In genomic region chr16:30697264-30698138, GRCh38 we compare ENCODE assay signal across 8 cellular contexts. TPM values are rescaled to one million over a fixed set of nuclear protein-coding genes. Genes with fewer than 3 reads are reported as not detected.
A peak's percentile ranks its signal among the peaks of the same experiment; 100 is the strongest.
DNase-seq lines count a peak whose midpoint lies in the region; ATAC-seq, FAIRE-seq and TF ChIP-seq lines count a peak whose summit lies in the region.

No MANE protein-coding gene starts in this region.

- H3K9ac ChIP-seq in K562 (ENCODE audit: insufficient read depth in 1 of 2, low read depth in 2 of 2, low read length in 2 of 2), result peak overlapping the region; percentile 99 to 100
- H3K9ac ChIP-seq in keratinocyte (ENCODE audit: control insufficient read depth, extremely low read depth, insufficient read depth, low read length), result peak overlapping the region; percentile 94

- H3K4me3 Mint-ChIP-seq in activated naive CD4-positive, alpha-beta T cell treated with anti-CD3 and anti-CD28 coated beads for 36 hours, result peak overlapping the region; percentile 94
- H3K4me3 Mint-ChIP-seq in stimulated activated naive B cell treated with anti-CD40 and anti-IgM and Interleukin-4, amounts not matched to agents 10 μg/mL and 1 μg/mL and 100 μg/mL, for 72 hours, result peak overlapping the region; percentile 95 to 98

- peak; percentile 95 for FAIRE-seq in K562 (lab: Jason Lieb, UNC)
- FAIRE-seq in keratinocyte (lab: Jason Lieb, UNC), result no peak

- no peaks in the 10 kb centered on the region for H3K9me1 ChIP-seq in K562 (ENCODE audit: control insufficient read depth, insufficient read depth, low read length)
- no peaks in the 10 kb centered on the region for H3K9me1 ChIP-seq in keratinocyte (ENCODE audit: control insufficient read depth, extremely low read depth, insufficient read depth, low read length)

- 0 out of 2 replicates have a peak, but pooled peaks cover 7% of the 10 kb centered on the region for H4K20me1 ChIP-seq in K562 (replicated peaks; ENCODE audit: control insufficient read depth, insufficient read depth, low read length)
- H4K20me1 ChIP-seq in keratinocyte (ENCODE audit: control insufficient read depth, extremely low read depth, insufficient read depth, low read length), result no peaks in the 10 kb centered on the region

- in situ Hi-C loops in K562 (cut with MboI), result no loop called here

- TF ChIP-seq RAD21 in K562 (CRISPR knock-in tag; conservative IDR thresholded peaks at IDR 0.05 in 1 of 2, IDR thresholded peaks at IDR 0.05 in 1 of 2), result no peak

- H3K36me3 ChIP-seq in K562 (ENCODE audit: control insufficient read depth, insufficient read depth, low read length) (peaks cover 30% of the 10 kb centered on the region), keratinocyte (ENCODE audit: control insufficient read depth in 2 of 2, extremely low read depth in 1 of 2, insufficient read depth in 2 of 2, low read length in 2 of 2) (peaks cover 6 to 13% of the 10 kb centered on the region in 2 experiments)

- peaks cover 37% of the 10 kb centered on the region for H3K79me2 ChIP-seq in K562 (ENCODE audit: control insufficient read depth, insufficient read depth, low read length)
- peaks cover 33% of the 10 kb centered on the region for H3K79me2 ChIP-seq in keratinocyte (ENCODE audit: control insufficient read depth, insufficient read depth, low read length)

- H3K27ac Mint-ChIP-seq in activated naive CD4-positive, alpha-beta T cell treated with anti-CD3 and anti-CD28 coated beads for 36 hours, result peak overlapping the region; percentile 99
- peak overlapping the region; percentile 100 for H3K27ac Mint-ChIP-seq in stimulated activated naive B cell treated with anti-CD40 and anti-IgM and Interleukin-4, amounts not matched to agents 10 μg/mL and 1 μg/mL and 100 μg/mL, for 72 hours

- H3K27me3 ChIP-seq in K562 (ENCODE audit: control insufficient read depth in 2 of 2, insufficient read depth in 2 of 2, low read length in 2 of 2) (no peaks in the 10 kb centered on the region), keratinocyte (ENCODE audit: control insufficient read depth, extremely low read depth, insufficient read depth, low read length) (no peaks in the 10 kb centered on the region)

- peak overlapping the region; percentile 95 for H3K4me2 ChIP-seq in K562 (ENCODE audit: insufficient read depth, low read length)
- H3K4me2 ChIP-seq in keratinocyte (ENCODE audit: control insufficient read depth, extremely low read depth, insufficient read depth, low read depth, low read length), result peak overlapping the region; percentile 93

- H3K27me3 Mint-ChIP-seq in activated naive CD4-positive, alpha-beta T cell treated with anti-CD3 and anti-CD28 coated beads for 36 hours (ENCODE audit: low read depth), result no peaks in the 10 kb centered on the region
- H3K27me3 Mint-ChIP-seq in stimulated activated naive B cell treated with anti-CD40 and anti-IgM and Interleukin-4, amounts not matched to agents 10 μg/mL and 1 μg/mL and 100 μg/mL, for 72 hours, result no peaks in the 10 kb centered on the region

- TSS peak; percentile 76 for BruUV-seq in K562 (replicated peaks; lab: Mats Ljungman, UMichigan)

- dilution Hi-C loops in keratinocyte (cut with MboI; ENCODE audit: extremely low pct_ligation_motif_present, low sequenced_read_pairs), result no loop called here

- no peak for TF ChIP-seq CTCF in HFF-Myc (IDR thresholded peaks at IDR 0.05; ENCODE audit: low read depth, low read length, missing control alignments)
- TF ChIP-seq CTCF in K562 (IDR thresholded peaks at IDR 0.05 in 2 of 3, conservative IDR thresholded peaks at IDR 0.05 in 1 of 3; ENCODE audit: insufficient read depth in 2 of 3, low read depth in 1 of 3, low read length in 3 of 3), result no peak
- no peak for TF ChIP-seq CTCF in keratinocyte (optimal IDR thresholded peaks at IDR 0.05 in 1 of 3, IDR thresholded peaks at IDR 0.05 in 1 of 3, conservative IDR thresholded peaks at IDR 0.05 in 1 of 3; ENCODE audit: extremely low read depth in 1 of 3, insufficient read depth in 2 of 3, low read length in 3 of 3)

- intact Hi-C loops in activated naive CD4-positive, alpha-beta T cell treated with anti-CD3 and anti-CD28 coated beads for 36 hours (cut with micrococcal nuclease), result loop anchor here (1.0 to 10.0 kb wide), 13 partner anchors 17 to 762 kb away; partner anchors contain the start of genes ARMC5, CFAP119, FBRS and PHKG2
- intact Hi-C loops in K562 (cut with micrococcal nuclease), result loop anchor here (2.0 to 10.0 kb wide), 3 partner anchors 39 to 163 kb away; partner anchors contain the start of genes FBRS and ZNF747

- POLR2A ChIA-PET in K562 (lab: Yijun Ruan, JAX), result interaction anchor here (0.6 to 1.8 kb wide), 10 partner anchors 8 to 267 kb away, joined by 3 to 5 read pairs (median 3); partner anchors contain the start of gene PRR14

- H3K36me3 Mint-ChIP-seq in activated naive CD4-positive, alpha-beta T cell treated with anti-CD3 and anti-CD28 coated beads for 36 hours (ENCODE audit: low read depth), result peaks cover 23% of the 10 kb centered on the region
- peaks cover 10 to 26% of the 10 kb centered on the region in 2 donors for H3K36me3 Mint-ChIP-seq in stimulated activated naive B cell treated with anti-CD40 and anti-IgM and Interleukin-4, amounts not matched to agents 10 μg/mL and 1 μg/mL and 100 μg/mL, for 72 hours

- H3K4me1 Mint-ChIP-seq in activated naive CD4-positive, alpha-beta T cell treated with anti-CD3 and anti-CD28 coated beads for 36 hours (ENCODE audit: low read depth), result peaks cover 35% of the 10 kb centered on the region
- peaks cover 29 to 46% of the 10 kb centered on the region in 2 donors for H3K4me1 Mint-ChIP-seq in stimulated activated naive B cell treated with anti-CD40 and anti-IgM and Interleukin-4, amounts not matched to agents 10 μg/mL and 1 μg/mL and 100 μg/mL, for 72 hours

- H2AFZ ChIP-seq in K562 (ENCODE audit: low read depth, low read length) (peak overlapping the region; percentile 99), keratinocyte (ENCODE audit: control insufficient read depth, low read length) (peak overlapping the region; percentile 95)

- H3K9me3 ChIP-seq in K562 (replicated peaks; ENCODE audit: control insufficient read depth, insufficient read depth, low read depth, low read length) (no peaks in the 10 kb centered on the region), keratinocyte (ENCODE audit: control insufficient read depth, low read depth, low read length) (no peaks in the 10 kb centered on the region)

- H3K27ac ChIP-seq in K562 (ENCODE audit: extremely low read depth, low read depth, low read length) (peak overlapping the region; percentile 100), keratinocyte (ENCODE audit: control insufficient read depth, insufficient read depth, low read length) (peak overlapping the region; percentile 93)

- no peak for DNase-seq in activated naive CD4-positive, alpha-beta T cell treated with anti-CD3 and anti-CD28 coated beads for 36 hours
- DNase-seq in activated naive CD4-positive, alpha-beta T cell treated with anti-CD3 and anti-CD28 coated beads, Interleukin-2, amount 50 U/mL, for 16 hours, result no peak
- DNase-seq in HFF-Myc (ENCODE audit: extremely low read depth, low read depth), result no peak
- DNase-seq in NCI-H2029 treated with DMSO at 0.1 percent for 48 hours (lab: John Stamatoyannopoulos, UW), result peak; percentile 84
- DNase-seq in K562 (ENCODE audit: extremely low read depth in 1 of 4, low spot score in 3 of 4), result peak; percentile 27 to 91 (median 86)
- DNase-seq in keratinocyte (ENCODE audit: low read depth, low spot score), result no peak
- DNase-seq in stimulated activated naive B cell treated with anti-CD40 and anti-IgM and Interleukin-4, amounts not matched to agents 10 μg/mL and 1 μg/mL and 100 μg/mL, for 72 hours, result no peak
- no peak for DNase-seq in NCI-H128 (lab: John Stamatoyannopoulos, UW; ENCODE audit: unreplicated experiment)

- peaks cover 27 to 29% of the 10 kb centered on the region in 2 experiments for H3K4me1 ChIP-seq in K562 (replicated peaks in 1 of 2; ENCODE audit: control insufficient read depth in 2 of 2, insufficient read depth in 2 of 2, low read length in 2 of 2)
- peaks cover 12% of the 10 kb centered on the region for H3K4me1 ChIP-seq in keratinocyte (ENCODE audit: control insufficient read depth, extremely low read depth, insufficient read depth, low read length)

- H3K4me3 ChIP-seq in HFF-Myc (replicated peaks; ENCODE audit: low read depth, low read length) (peak overlapping the region; percentile 92), K562 (peak overlapping the region; percentile 82), keratinocyte (ENCODE audit: control insufficient read depth in 2 of 3, extremely low read depth in 1 of 3, insufficient read depth in 2 of 3, low read depth in 1 of 3, low read length in 3 of 3) (peak overlapping the region; percentile 90 to 99 (median 92))

- TF ChIP-seq EP300 in K562 (IDR thresholded peaks at IDR 0.05; ENCODE audit: low read length), result no peak

- CTCF ChIA-PET in activated naive CD4-positive, alpha-beta T cell treated with anti-CD3 and anti-CD28 coated beads for 36 hours (lab: Charles Lee), result interaction anchor here (0.6 to 2.6 kb wide), 10 partner anchors 10 to 314 kb away, joined by 3 to 20 read pairs (median 4); partner anchors contain the start of genes DCTPP1, FBRS and PRR14
- CTCF ChIA-PET in K562 (lab: Yijun Ruan, JAX; ENCODE audit: low intra/inter-chr PET ratio), result no interaction called here

- no peak for TF ChIP-seq POLR2A in K562 (conservative IDR thresholded peaks at IDR 0.05)

- peak; percentile 92 for ATAC-seq in K562
- peak; percentile 89 to 92 for ATAC-seq in stimulated activated naive B cell treated with anti-CD40 and anti-IgM and Interleukin-4, amounts not matched to agents 10 μg/mL and 1 μg/mL and 100 μg/mL, for 72 hours (replicated peaks)

- WGBS in K562 (ENCODE audit: insufficient coverage, low coverage, missing lambda C conversion rate), result 9% methylated on average over 26 of the region's 26 CpGs

- H3K9me3 Mint-ChIP-seq in activated naive CD4-positive, alpha-beta T cell treated with anti-CD3 and anti-CD28 coated beads for 36 hours, result no peaks in the 10 kb centered on the region
- H3K9me3 Mint-ChIP-seq in stimulated activated naive B cell treated with anti-CD40 and anti-IgM and Interleukin-4, amounts not matched to agents 10 μg/mL and 1 μg/mL and 100 μg/mL, for 72 hours, result no peaks in the 10 kb centered on the region

RNA-seq across cellular contexts. Expression of gene SRCAP, which starts 1.5 kb away (rescaled TPM):
- total RNA-seq in activated naive CD4-positive, alpha-beta T cell treated with anti-CD3 and anti-CD28 coated beads for 36 hours, result 10 to 100 TPM; 52.3 to 55.2 TPM
- total RNA-seq in K562 (2011; cell fraction: chromatin; rRNA removed; ENCODE audit: low replicate concordance), result 89.8 and 132 TPM in 2 replicates
- total RNA-seq in K562 (2011; cell fraction: nucleolus; rRNA removed), result 44.6 and 46.2 TPM in 2 replicates
- 58.6 and 74.8 TPM in 2 replicates for total RNA-seq in K562 (2011; cell fraction: nucleoplasm; rRNA removed)
- total RNA-seq in K562 (2014; rRNA removed) (16.0 and 16.3 TPM in 2 replicates), K562 (2014; rRNA removed; fragmentation: Illumina TruSeq; extraction: Trizol) (3.5 and 3.7 TPM in 2 replicates), K562 (2015; rRNA removed; fragmentation: Illumina TruSeq; extraction: Trizol) (5.8 and 7.9 TPM in 2 replicates), K562 (2021) (58.9 and 62.6 TPM in 2 replicates)
- polyA plus RNA-seq in K562 (2011; rRNA removed) (2.2 and 6.4 TPM in 2 replicates), K562 (2014; fragmentation: Illumina TruSeq; extraction: Trizol) (14.9 and 21.0 TPM in 2 replicates), K562 (2014; fragmentation: Nextera tagmentation; extraction: Ambion mirVana) (under 1 TPM; 0.21 to 0.53 TPM), K562 (2014; rRNA removed) (11.4 and 17.0 TPM in 2 replicates), keratinocyte (1.0 to 4.6 TPM (median 1.4 TPM) in 3 replicates)
- 1.9 and 3.2 TPM in 2 replicates for polyA plus RNA-seq in K562 (2011; cell fraction: cytosol; rRNA removed)
- polyA plus RNA-seq in K562 (2011; cell fraction: nucleus; rRNA removed), result 18.6 and 29.8 TPM in 2 replicates
- polyA plus RNA-seq in K562 (2012), result 16.6 and 25.8 TPM in 2 replicates
- polyA minus RNA-seq in K562 (2011; rRNA and poly(A)+ RNA removed), result 11.0 and 11.9 TPM in 2 replicates
- polyA minus RNA-seq in K562 (2011; cell fraction: cytosol; rRNA and poly(A)+ RNA removed), result 21.7 and 27.4 TPM in 2 replicates
- 17.2 and 20.0 TPM in 2 replicates for polyA minus RNA-seq in K562 (2011; cell fraction: nucleus; rRNA and poly(A)+ RNA removed)
- polyA plus RNA-seq in keratinocyte (2011; ENCODE audit: low read depth), result 5.6 TPM
- polyA plus RNA-seq in keratinocyte (2011; cell fraction: cytosol; rRNA removed), result 1.6 and 2.8 TPM in 2 replicates
- 21.8 and 24.4 TPM in 2 replicates for polyA plus RNA-seq in keratinocyte (2011; cell fraction: nucleus; rRNA removed)
- 6.1 and 14.4 TPM in 2 replicates for polyA plus RNA-seq in keratinocyte (2012; ENCODE audit: low replicate concordance)
- polyA minus RNA-seq in keratinocyte, result 10.7 to 92.1 TPM (median 11.8 TPM) in 3 replicates
- 9.0 TPM for polyA minus RNA-seq in keratinocyte (2011; cell fraction: cytosol; rRNA and poly(A)+ RNA removed)
- polyA minus RNA-seq in keratinocyte (2011; cell fraction: nucleus; rRNA and poly(A)+ RNA removed), result 21.9 and 33.0 TPM in 2 replicates

RNA-seq across cellular contexts. Expression of gene FBRS, which starts 39.3 kb away (rescaled TPM):
- 10 to 100 TPM; 83.8 to 84.8 TPM for total RNA-seq in activated naive CD4-positive, alpha-beta T cell treated with anti-CD3 and anti-CD28 coated beads for 36 hours
- total RNA-seq in K562 (2011; cell fraction: chromatin; rRNA removed; ENCODE audit: low replicate concordance), result 93.9 and 185 TPM in 2 replicates
- total RNA-seq in K562 (2011; cell fraction: nucleolus; rRNA removed), result 89.2 and 107 TPM in 2 replicates
- 100 and 120 TPM in 2 replicates for total RNA-seq in K562 (2011; cell fraction: nucleoplasm; rRNA removed)
- total RNA-seq in K562 (2014; rRNA removed) (13.1 and 19.0 TPM in 2 replicates), K562 (2014; rRNA removed; fragmentation: Illumina TruSeq; extraction: Trizol) (6.9 and 8.1 TPM in 2 replicates), K562 (2015; rRNA removed; fragmentation: Illumina TruSeq; extraction: Trizol) (15.6 and 17.9 TPM in 2 replicates), K562 (2021) (50.1 and 59.5 TPM in 2 replicates)
- polyA plus RNA-seq in K562 (2011; rRNA removed) (5.4 and 11.8 TPM in 2 replicates), K562 (2014; fragmentation: Illumina TruSeq; extraction: Trizol) (21.7 and 32.6 TPM in 2 replicates), K562 (2014; fragmentation: Nextera tagmentation; extraction: Ambion mirVana) (under 1 TPM; 0.32 to 0.46 TPM), K562 (2014; rRNA removed) (21.9 and 25.1 TPM in 2 replicates), keratinocyte (5.1 to 7.7 TPM (median 7.3 TPM) in 3 replicates)
- 4.5 and 5.9 TPM in 2 replicates for polyA plus RNA-seq in K562 (2011; cell fraction: cytosol; rRNA removed)
- 95.4 and 113 TPM in 2 replicates for polyA plus RNA-seq in K562 (2011; cell fraction: nucleus; rRNA removed)
- 30.9 and 42.6 TPM in 2 replicates for polyA plus RNA-seq in K562 (2012)
- polyA minus RNA-seq in K562 (2011; rRNA and poly(A)+ RNA removed), result 9.1 and 10.0 TPM in 2 replicates
- 10.9 and 11.7 TPM in 2 replicates for polyA minus RNA-seq in K562 (2011; cell fraction: cytosol; rRNA and poly(A)+ RNA removed)
- 49.8 and 67.5 TPM in 2 replicates for polyA minus RNA-seq in K562 (2011; cell fraction: nucleus; rRNA and poly(A)+ RNA removed)
- 9.2 TPM for polyA plus RNA-seq in keratinocyte (2011; ENCODE audit: low read depth)
- polyA plus RNA-seq in keratinocyte (2011; cell fraction: cytosol; rRNA removed), result 4.7 and 7.9 TPM in 2 replicates
- polyA plus RNA-seq in keratinocyte (2011; cell fraction: nucleus; rRNA removed), result 34.3 and 40.8 TPM in 2 replicates
- polyA plus RNA-seq in keratinocyte (2012; ENCODE audit: low replicate concordance), result 27.7 and 29.5 TPM in 2 replicates
- polyA minus RNA-seq in keratinocyte, result 8.6 to 23.9 TPM (median 9.5 TPM) in 3 replicates
- 10.2 TPM for polyA minus RNA-seq in keratinocyte (2011; cell fraction: cytosol; rRNA and poly(A)+ RNA removed)
- 15.7 and 18.5 TPM in 2 replicates for polyA minus RNA-seq in keratinocyte (2011; cell fraction: nucleus; rRNA and poly(A)+ RNA removed)

RNA-seq across cellular contexts. Expression of gene PRR14, which starts 46.7 kb away (rescaled TPM):
- total RNA-seq in activated naive CD4-positive, alpha-beta T cell treated with anti-CD3 and anti-CD28 coated beads for 36 hours, result 10 to 100 TPM; 50.6 to 52.4 TPM
- total RNA-seq in K562 (2011; cell fraction: chromatin; rRNA removed; ENCODE audit: low replicate concordance), result 27.0 and 46.3 TPM in 2 replicates
- total RNA-seq in K562 (2011; cell fraction: nucleolus; rRNA removed), result 23.7 and 30.5 TPM in 2 replicates
- 29.4 and 33.8 TPM in 2 replicates for total RNA-seq in K562 (2011; cell fraction: nucleoplasm; rRNA removed)
- total RNA-seq in K562 (2014; rRNA removed) (15.6 and 20.2 TPM in 2 replicates), K562 (2014; rRNA removed; fragmentation: Illumina TruSeq; extraction: Trizol) (6.5 and 6.8 TPM in 2 replicates), K562 (2015; rRNA removed; fragmentation: Illumina TruSeq; extraction: Trizol) (11.5 and 12.5 TPM in 2 replicates), K562 (2021) (62.1 and 63.1 TPM in 2 replicates)
- polyA plus RNA-seq in K562 (2011; rRNA removed) (10.0 and 13.0 TPM in 2 replicates), K562 (2014; fragmentation: Illumina TruSeq; extraction: Trizol) (23.8 and 38.3 TPM in 2 replicates), K562 (2014; fragmentation: Nextera tagmentation; extraction: Ambion mirVana) (1 to 10 TPM; 2.2 to 2.3 TPM), K562 (2014; rRNA removed) (20.5 and 26.7 TPM in 2 replicates), keratinocyte (4.3 to 7.4 TPM (median 4.8 TPM) in 3 replicates)
- 6.7 and 10.3 TPM in 2 replicates for polyA plus RNA-seq in K562 (2011; cell fraction: cytosol; rRNA removed)
- 58.6 and 70.0 TPM in 2 replicates for polyA plus RNA-seq in K562 (2011; cell fraction: nucleus; rRNA removed)
- 29.3 and 46.6 TPM in 2 replicates for polyA plus RNA-seq in K562 (2012)
- polyA minus RNA-seq in K562 (2011; rRNA and poly(A)+ RNA removed), result 3.1 and 4.4 TPM in 2 replicates
- 7.0 and 17.7 TPM in 2 replicates for polyA minus RNA-seq in K562 (2011; cell fraction: cytosol; rRNA and poly(A)+ RNA removed)
- polyA minus RNA-seq in K562 (2011; cell fraction: nucleus; rRNA and poly(A)+ RNA removed), result 14.7 and 23.4 TPM in 2 replicates
- 17.8 TPM for polyA plus RNA-seq in keratinocyte (2011; ENCODE audit: low read depth)
- polyA plus RNA-seq in keratinocyte (2011; cell fraction: cytosol; rRNA removed), result 3.6 and 7.5 TPM in 2 replicates
- 19.0 and 23.4 TPM in 2 replicates for polyA plus RNA-seq in keratinocyte (2011; cell fraction: nucleus; rRNA removed)
- 21.1 and 33.1 TPM in 2 replicates for polyA plus RNA-seq in keratinocyte (2012; ENCODE audit: low replicate concordance)
- 2.3 to 12.0 TPM (median 4.2 TPM) in 3 replicates for polyA minus RNA-seq in keratinocyte
- 19.2 TPM for polyA minus RNA-seq in keratinocyte (2011; cell fraction: cytosol; rRNA and poly(A)+ RNA removed)
- 4.0 TPM in 2 replicates for polyA minus RNA-seq in keratinocyte (2011; cell fraction: nucleus; rRNA and poly(A)+ RNA removed)

RNA-seq across cellular contexts. Expression of gene PHKG2, which starts 50.7 kb away (rescaled TPM):
- 10 to 100 TPM; 23.3 to 26.4 TPM for total RNA-seq in activated naive CD4-positive, alpha-beta T cell treated with anti-CD3 and anti-CD28 coated beads for 36 hours
- total RNA-seq in K562 (2011; cell fraction: chromatin; rRNA removed; ENCODE audit: low replicate concordance), result 128 and 290 TPM in 2 replicates
- 161 and 163 TPM in 2 replicates for total RNA-seq in K562 (2011; cell fraction: nucleolus; rRNA removed)
- total RNA-seq in K562 (2011; cell fraction: nucleoplasm; rRNA removed), result 157 and 194 TPM in 2 replicates
- 30.7 and 45.9 TPM in 2 replicates for total RNA-seq in K562 (2014; rRNA removed)
- total RNA-seq in K562 (2014; rRNA removed; fragmentation: Illumina TruSeq; extraction: Trizol), result 18.3 and 21.2 TPM in 2 replicates
- 23.9 and 25.2 TPM in 2 replicates for total RNA-seq in K562 (2015; rRNA removed; fragmentation: Illumina TruSeq; extraction: Trizol)
- 39.7 and 40.7 TPM in 2 replicates for total RNA-seq in K562 (2021)
- polyA plus RNA-seq in K562 (2011; rRNA removed), result 44.1 and 54.4 TPM in 2 replicates
- polyA plus RNA-seq in K562 (2011; cell fraction: cytosol; rRNA removed), result 44.6 and 56.8 TPM in 2 replicates
- 182 and 233 TPM in 2 replicates for polyA plus RNA-seq in K562 (2011; cell fraction: nucleus; rRNA removed)
- 30.6 and 41.6 TPM in 2 replicates for polyA plus RNA-seq in K562 (2012)
- 39.2 and 41.0 TPM in 2 replicates for polyA plus RNA-seq in K562 (2014; fragmentation: Illumina TruSeq; extraction: Trizol)
- 10 to 100 TPM in 1 of 2 experiments, 1 to 10 TPM in 1; 5.8 to 14.1 TPM for polyA plus RNA-seq in K562 (2014; fragmentation: Nextera tagmentation; extraction: Ambion mirVana)
- 50.4 and 54.2 TPM in 2 replicates for polyA plus RNA-seq in K562 (2014; rRNA removed)
- 19.6 and 26.2 TPM in 2 replicates for polyA minus RNA-seq in K562 (2011; rRNA and poly(A)+ RNA removed)
- 14.9 and 17.4 TPM in 2 replicates for polyA minus RNA-seq in K562 (2011; cell fraction: cytosol; rRNA and poly(A)+ RNA removed)
- 36.2 and 39.6 TPM in 2 replicates for polyA minus RNA-seq in K562 (2011; cell fraction: nucleus; rRNA and poly(A)+ RNA removed)
- 28.9 to 40.6 TPM (median 31.8 TPM) in 3 replicates for polyA plus RNA-seq in keratinocyte
- 9.0 TPM for polyA plus RNA-seq in keratinocyte (2011; ENCODE audit: low read depth)
- polyA plus RNA-seq in keratinocyte (2011; cell fraction: cytosol; rRNA removed), result 16.2 and 16.6 TPM in 2 replicates
- 121 and 138 TPM in 2 replicates for polyA plus RNA-seq in keratinocyte (2011; cell fraction: nucleus; rRNA removed)
- polyA plus RNA-seq in keratinocyte (2012; ENCODE audit: low replicate concordance), result 20.9 and 28.6 TPM in 2 replicates
- 29.8 to 36.4 TPM (median 34.7 TPM) in 3 replicates for polyA minus RNA-seq in keratinocyte
- polyA minus RNA-seq in keratinocyte (2011; cell fraction: cytosol; rRNA and poly(A)+ RNA removed), result 15.7 TPM
- polyA minus RNA-seq in keratinocyte (2011; cell fraction: nucleus; rRNA and poly(A)+ RNA removed), result 28.6 and 36.6 TPM in 2 replicates

Comparison
In these comparisons a context has a peak if more than half of its experiments do, and no peak if none do; other contexts are left out.
1. DNase-seq: peak in NCI-H2029 treated with DMSO at 0.1 percent for 48 hours (single experiment) and K562 (4 of 4); none in activated naive CD4-positive, alpha-beta T cell treated with anti-CD3 and anti-CD28 coated beads for 36 hours (single experiment), activated naive CD4-positive, alpha-beta T cell treated with anti-CD3 and anti-CD28 coated beads, Interleukin-2, amount 50 U/mL, for 16 hours (single experiment), HFF-Myc (single experiment), keratinocyte (single experiment), stimulated activated naive B cell treated with anti-CD40 and anti-IgM and Interleukin-4, amounts not matched to agents 10 μg/mL and 1 μg/mL and 100 μg/mL, for 72 hours (single experiment) and NCI-H128 (single experiment).
2. Peak in every context shown above with its lines, with median percentiles within 50 percentile points of each other: H3K4me3 ChIP-seq.